In the genomic region with DNA sequence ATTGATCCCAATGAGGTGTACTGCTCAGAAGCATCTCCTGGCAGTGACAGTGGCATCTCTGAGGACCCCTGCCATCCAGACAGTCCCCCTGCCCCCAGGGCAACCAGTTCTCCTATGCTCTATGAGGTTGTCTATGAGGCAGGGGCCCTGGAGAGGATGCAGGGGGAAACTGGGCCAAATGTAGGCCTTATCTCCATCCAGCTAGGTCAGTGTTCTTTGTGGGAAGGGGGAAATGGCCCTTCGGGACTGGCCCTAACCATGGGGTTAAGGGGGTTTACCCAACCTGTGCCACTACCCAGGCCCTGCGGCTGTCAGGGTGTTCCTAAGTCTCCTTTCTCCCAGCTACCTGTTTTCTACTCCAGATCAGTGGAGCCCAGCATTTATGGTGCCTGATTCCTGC, we compare ENCODE assay signal across 11 cellular contexts. TPM values are rescaled to one million over a fixed set of nuclear protein-coding genes. Genes with fewer than 3 reads are reported as not detected.
DNase-seq lines count a peak whose midpoint lies in the region; ATAC-seq and TF ChIP-seq lines count a peak whose summit lies in the region.
"Had no signal": no experiment of that assay in that cellular context is flagged by ENCODE, and none has a peak within 500 bp of the region (broad histone marks: within the 10 kb centered on the region; RNA-seq: fewer than 3 reads in every experiment).

No MANE protein-coding gene starts in this region.

- POLR2A ChIA-PET in activated B cell treated with CpG ODN at 0.5 μM for 24 hours (lab: Charles Lee) = interaction anchor here (0.5 to 8.2 kb wide), 8 partner anchors 9 to 639 kb away, joined by 4 to 230 read pairs (median 44); a partner anchor contains a TSS

- no peak overlapping the region for H3K4me3 Mint-ChIP-seq in activated T-cell treated with anti-CD3 and anti-CD28 coated beads, Interleukin-2, amount 50 U/mL, for 24 hours
- H3K4me3 Mint-ChIP-seq in activated B cell treated with CpG ODN at 0.5 μM for 24 hours = peak overlapping the region; percentile 96
- H3K4me3 Mint-ChIP-seq in stimulated activated memory B cell treated with anti-CD40 and anti-IgM and Interleukin-4, amounts not matched to agents 10 μg/mL and 1 μg/mL and 100 μg/mL, for 72 hours = peak overlapping the region; percentile 32

- H3K36me3 Mint-ChIP-seq in activated T-cell treated with anti-CD3 and anti-CD28 coated beads, Interleukin-2, amount 50 U/mL, for 24 hours (ENCODE audit: low read depth) = peaks cover 41% of the 10 kb centered on the region
- peaks cover 30% of the 10 kb centered on the region for H3K36me3 Mint-ChIP-seq in activated B cell treated with CpG ODN at 0.5 μM for 24 hours (ENCODE audit: low read depth)
- H3K36me3 Mint-ChIP-seq in stimulated activated memory B cell treated with anti-CD40 and anti-IgM and Interleukin-4, amounts not matched to agents 10 μg/mL and 1 μg/mL and 100 μg/mL, for 72 hours = peaks cover 8% of the 10 kb centered on the region

- TF ChIP-seq CTCF in activated B cell treated with CpG ODN at 0.5 μM for 24 hours (IDR thresholded peaks at IDR 0.05) = no peak

- intact Hi-C loops in activated B cell treated with CpG ODN at 0.5 μM for 24 hours (cut with micrococcal nuclease) = no loop called here

- peaks cover 3% of the 10 kb centered on the region for H3K9me3 ChIP-seq in iPS-18c (ENCODE audit: control insufficient read depth, insufficient read depth, low read length)

- peaks cover 49% of the 10 kb centered on the region for H3K4me1 Mint-ChIP-seq in activated T-cell treated with anti-CD3 and anti-CD28 coated beads, Interleukin-2, amount 50 U/mL, for 24 hours (ENCODE audit: low read depth)
- H3K4me1 Mint-ChIP-seq in activated B cell treated with CpG ODN at 0.5 μM for 24 hours = peaks cover 49% of the 10 kb centered on the region
- H3K4me1 Mint-ChIP-seq in stimulated activated memory B cell treated with anti-CD40 and anti-IgM and Interleukin-4, amounts not matched to agents 10 μg/mL and 1 μg/mL and 100 μg/mL, for 72 hours = peaks cover 55% of the 10 kb centered on the region

- no peak for ATAC-seq in activated B cell treated with CpG ODN at 0.5 μM for 24 hours (ENCODE audit: low read depth)
- no peak for ATAC-seq in stimulated activated memory B cell treated with anti-CD40 and anti-IgM and Interleukin-4, amounts not matched to agents 10 μg/mL and 1 μg/mL and 100 μg/mL, for 72 hours
- ATAC-seq in HG03520 (IDR thresholded peaks at IDR 0.05; ENCODE audit: unreplicated experiment) = no peak
- ATAC-seq in HG03025 (IDR thresholded peaks at IDR 0.05; ENCODE audit: low FRiP score, unreplicated experiment) = no peak
- ATAC-seq in HG03175 (IDR thresholded peaks at IDR 0.05; ENCODE audit: unreplicated experiment) = no peak
- ATAC-seq: left lobe of liver had no signal

- no peaks in the 10 kb centered on the region for H3K9me3 Mint-ChIP-seq in activated T-cell treated with anti-CD3 and anti-CD28 coated beads, Interleukin-2, amount 50 U/mL, for 24 hours
- no peaks in the 10 kb centered on the region for H3K9me3 Mint-ChIP-seq in activated B cell treated with CpG ODN at 0.5 μM for 24 hours
- no peaks in the 10 kb centered on the region for H3K9me3 Mint-ChIP-seq in stimulated activated memory B cell treated with anti-CD40 and anti-IgM and Interleukin-4, amounts not matched to agents 10 μg/mL and 1 μg/mL and 100 μg/mL, for 72 hours

- DNase-seq in activated T-cell treated with anti-CD3 and anti-CD28 coated beads, Interleukin-2, amount 50 U/mL, for 24 hours = no peak
- no peak for DNase-seq in activated T-cell treated with anti-CD3 and anti-CD28 coated beads for 4 hours
- DNase-seq in activated B cell treated with CpG ODN at 0.5 μM for 24 hours = no peak
- DNase-seq: activated CD8-positive, alpha-beta memory T cell treated with anti-CD3 and anti-CD28 coated beads, Interleukin-2, amount 50 U/mL, for 48 hours; foreskin fibroblast had no signal

- CTCF ChIA-PET in activated B cell treated with CpG ODN at 0.5 μM for 24 hours (lab: Charles Lee) = interaction anchor here (3.5 to 4.1 kb wide), 2 partner anchors 17 to 23 kb away, joined by 26 to 28 read pairs; a partner anchor contains a TSS

- H3K27ac Mint-ChIP-seq in activated T-cell treated with anti-CD3 and anti-CD28 coated beads, Interleukin-2, amount 50 U/mL, for 24 hours = peak overlapping the region; percentile 27
- H3K27ac Mint-ChIP-seq in activated B cell treated with CpG ODN at 0.5 μM for 24 hours = no peak overlapping the region
- H3K27ac Mint-ChIP-seq in stimulated activated memory B cell treated with anti-CD40 and anti-IgM and Interleukin-4, amounts not matched to agents 10 μg/mL and 1 μg/mL and 100 μg/mL, for 72 hours = peak overlapping the region; percentile 99

- no peaks in the 10 kb centered on the region for H3K27me3 Mint-ChIP-seq in activated T-cell treated with anti-CD3 and anti-CD28 coated beads, Interleukin-2, amount 50 U/mL, for 24 hours
- H3K27me3 Mint-ChIP-seq in activated B cell treated with CpG ODN at 0.5 μM for 24 hours = no peaks in the 10 kb centered on the region
- H3K27me3 Mint-ChIP-seq in stimulated activated memory B cell treated with anti-CD40 and anti-IgM and Interleukin-4, amounts not matched to agents 10 μg/mL and 1 μg/mL and 100 μg/mL, for 72 hours = no peaks in the 10 kb centered on the region

- peak overlapping the region; percentile 81; the same call in 1 of the 2 replicates for H3K4me3 ChIP-seq in iPS-18c (ENCODE audit: insufficient read depth, low read depth, low read length)

RNA-seq across cellular contexts. Expression of a gene that starts 1.3 kb away (rescaled TPM):
- total RNA-seq in activated B cell treated with CpG ODN at 0.5 μM for 24 hours = 9.4 and 10.2 TPM in 2 replicates

RNA-seq across cellular contexts. Expression of a gene that starts 5.6 kb away (rescaled TPM):
- total RNA-seq in activated B cell treated with CpG ODN at 0.5 μM for 24 hours = 51.3 and 56.3 TPM in 2 replicates

RNA-seq across cellular contexts. Expression of a gene that starts 8.5 kb away (rescaled TPM):
- total RNA-seq in activated B cell treated with CpG ODN at 0.5 μM for 24 hours = 137 and 147 TPM in 2 replicates

RNA-seq across cellular contexts. Expression of a gene that starts 10.6 kb away (rescaled TPM):
- 206 and 247 TPM in 2 replicates for total RNA-seq in activated B cell treated with CpG ODN at 0.5 μM for 24 hours

RNA-seq across cellular contexts. Expression of a gene that starts 17.2 kb away (rescaled TPM):
- 48.2 and 49.1 TPM in 2 replicates for total RNA-seq in activated B cell treated with CpG ODN at 0.5 μM for 24 hours
